ENCODE assay signal across 27 cellular contexts in the genomic region with DNA sequence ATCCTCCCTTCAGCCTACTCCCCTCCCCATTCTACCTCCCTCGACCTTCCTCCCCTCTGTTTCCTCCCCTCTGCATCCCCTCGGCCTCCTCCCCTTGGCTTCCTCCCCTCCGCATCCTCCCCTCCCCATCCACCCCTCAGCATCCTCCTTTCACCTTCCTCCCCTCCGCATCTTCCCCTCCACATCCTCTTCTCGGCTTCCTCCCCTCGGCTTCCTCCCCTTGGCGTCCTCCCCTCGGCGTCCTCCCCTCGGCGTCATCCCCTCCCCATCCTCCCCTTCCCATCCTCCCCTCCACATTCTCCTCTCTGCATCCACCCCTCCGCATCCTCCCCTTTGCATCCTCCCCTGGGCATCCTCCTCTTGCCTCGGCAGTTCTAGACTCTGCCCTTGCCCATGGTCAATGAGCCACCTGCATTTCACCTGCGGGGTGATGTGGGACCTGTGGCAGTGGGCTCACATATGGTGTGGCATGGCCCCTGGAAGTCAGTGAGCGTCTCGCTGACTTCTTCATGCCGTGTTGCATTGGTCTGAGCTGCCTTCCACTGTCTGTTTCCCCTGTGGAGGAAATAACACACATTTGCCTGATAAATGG.
DNase-seq lines count a peak whose midpoint lies in the region; ATAC-seq and TF ChIP-seq lines count a peak whose summit lies in the region.
"Had no signal": no experiment of that assay in that cellular context is flagged by ENCODE, and none has a peak within 500 bp of the region (broad histone marks: within the 10 kb centered on the region; RNA-seq: fewer than 3 reads in every experiment).

No MANE protein-coding gene starts in this region.

- intact Hi-C loops in spleen (cut with DNase I; ENCODE audit: low total_unique reads) = no loop called here

- peaks cover 31 to 63% of the 10 kb centered on the region in 2 donors for H3K27me3 Mint-ChIP-seq in effector memory CD8-positive, alpha-beta T cell
- H3K27me3 Mint-ChIP-seq: stimulated activated naive CD8-positive, alpha-beta T cell treated with anti-CD3 and anti-CD28 coated beads, Interleukin-15, amount 100 ng/mL, for 72 hours had no signal

- no peak overlapping the region for H3K4me3 Mint-ChIP-seq in effector memory CD8-positive, alpha-beta T cell
- H3K4me3 Mint-ChIP-seq: activated naive CD8-positive, alpha-beta T cell treated with anti-CD3 and anti-CD28 coated beads, Interleukin-2, amount 50 U/mL, for 24 hours; dendritic cell treated with granulocyte-macrophage colony-stimulating factor and Interleukin-4, amounts not matched to agents 40 ng/mL and 50 ng/mL, for 4 days; mesothelial cell of epicardium; stimulated activated naive CD8-positive, alpha-beta T cell treated with anti-CD3 and anti-CD28 coated beads, Interleukin-15, amount 100 ng/mL, for 72 hours had no signal

- H3K9me3 ChIP-seq in spleen = no peaks in the 10 kb centered on the region
- H3K9me3 ChIP-seq: A549, psoas muscle, vagina had no signal

- H3K4me1 ChIP-seq in spleen = peaks cover 0 to 27% (median 11%) of the 10 kb centered on the region in 6 donors
- H3K4me1 ChIP-seq: vagina had no signal

- peaks cover 2% of the 10 kb centered on the region for H3K36me3 Mint-ChIP-seq in effector memory CD8-positive, alpha-beta T cell (ENCODE audit: insufficient read depth)
- H3K36me3 Mint-ChIP-seq: mesothelial cell of epicardium, naive B cell had no signal

- no peaks in the 10 kb centered on the region for H3K36me3 ChIP-seq in spleen
- H3K36me3 ChIP-seq: vagina had no signal

- WGBS in spleen, 5 donors = 30 to 41% (median 31%) methylated on average over 17 of the region's 17 CpGs

- H3K4me3 ChIP-seq in spleen = no peak overlapping the region
- H3K4me3 ChIP-seq: A549, psoas muscle, SK-N-MC, vagina had no signal

- peak; percentile 61 for DNase-seq in activated effector memory CD4-positive, alpha-beta T cell treated with anti-CD3 and anti-CD28 coated beads, Interleukin-2, amount 50 U/mL, for 16 hours
- DNase-seq in activated effector memory CD4-positive, alpha-beta T cell treated with Interleukin-2 at 50 U/mL for 16 hours = no peak
- DNase-seq in GM20000 (ENCODE audit: low spot score) (peak; percentile 18), spleen (peak; percentile 51), foreskin melanocyte (no peak)
- no peak for DNase-seq in effector memory CD8-positive, alpha-beta T cell
- DNase-seq in effector CD8-positive, alpha-beta T cell (lab: John Stamatoyannopoulos, UW) = no peak
- DNase-seq in stimulated activated CD4-positive, alpha-beta T cell treated with anti-CD3 and anti-CD28 coated beads, Interleukin-4, amount 100 ng/mL, for 24 hours = no peak
- DNase-seq: activated CD4-positive, alpha-beta T cell treated with anti-CD3 and anti-CD28 coated beads for 4 hours; activated naive CD8-positive, alpha-beta T cell treated with anti-CD3 and anti-CD28 coated beads, Interleukin-2, amount 50 U/mL, for 24 hours; caudate nucleus; DMS153; HCEC 1CT; hypothalamus; Kasumi-1; naive B cell; NCI-H146; NCI-H510A; nucleus accumbens; OCI-M1; psoas muscle; stimulated activated naive CD8-positive, alpha-beta T cell treated with anti-CD3 and anti-CD28 coated beads, Interleukin-15, amount 100 ng/mL, for 72 hours had no signal

- TF ChIP-seq CTCF in GM20000 (IDR thresholded peaks at IDR 0.05; ENCODE audit: extremely low read depth, missing control alignments) = no peak
- no peak for TF ChIP-seq CTCF in spleen (IDR thresholded peaks at IDR 0.05 in 8 of 11, conservative IDR thresholded peaks at IDR 0.05 in 3 of 11)

- no peak overlapping the region for H3K27ac ChIP-seq in spleen
- H3K27ac ChIP-seq: A549, psoas muscle, SK-N-MC, vagina had no signal

- H3K27ac Mint-ChIP-seq in effector memory CD8-positive, alpha-beta T cell = peak overlapping the region; percentile 3 to 16
- H3K27ac Mint-ChIP-seq: activated naive CD8-positive, alpha-beta T cell treated with anti-CD3 and anti-CD28 coated beads, Interleukin-2, amount 50 U/mL, for 24 hours; dendritic cell treated with granulocyte-macrophage colony-stimulating factor and Interleukin-4, amounts not matched to agents 40 ng/mL and 50 ng/mL, for 4 days; mesothelial cell of epicardium; stimulated activated naive CD8-positive, alpha-beta T cell treated with anti-CD3 and anti-CD28 coated beads, Interleukin-15, amount 100 ng/mL, for 72 hours had no signal

- no peak for TF ChIP-seq POLR2A in spleen (IDR thresholded peaks at IDR 0.05)

- H3K4me1 Mint-ChIP-seq in effector memory CD8-positive, alpha-beta T cell (ENCODE audit: low read depth in 2 of 2) = peaks cover 3 to 5% of the 10 kb centered on the region in 2 donors
- H3K4me1 Mint-ChIP-seq: mesothelial cell of epicardium had no signal

- no peaks in the 10 kb centered on the region for H3K9me3 Mint-ChIP-seq in effector memory CD8-positive, alpha-beta T cell
- H3K9me3 Mint-ChIP-seq: activated naive CD8-positive, alpha-beta T cell treated with anti-CD3 and anti-CD28 coated beads, Interleukin-2, amount 50 U/mL, for 24 hours; dendritic cell treated with granulocyte-macrophage colony-stimulating factor and Interleukin-4, amounts not matched to agents 40 ng/mL and 50 ng/mL, for 4 days; mesothelial cell of epicardium; stimulated activated naive CD8-positive, alpha-beta T cell treated with anti-CD3 and anti-CD28 coated beads, Interleukin-15, amount 100 ng/mL, for 72 hours had no signal

- peaks cover 0 to 17% (median 0%) of the 10 kb centered on the region in 7 donors for H3K27me3 ChIP-seq in spleen (replicated peaks in 1 of 7)
- H3K27me3 ChIP-seq: vagina had no signal

- no peak for ATAC-seq in effector memory CD8-positive, alpha-beta T cell (replicated peaks)
- ATAC-seq: A549; activated naive CD8-positive, alpha-beta T cell treated with anti-CD3 and anti-CD28 coated beads, Interleukin-2, amount 50 U/mL, for 24 hours; psoas muscle; stimulated activated naive CD8-positive, alpha-beta T cell treated with anti-CD3 and anti-CD28 coated beads, Interleukin-15, amount 100 ng/mL, for 72 hours had no signal

Comparison
In these comparisons a context has a peak if more than half of its experiments do, and no peak if none do; other contexts are left out.
1. DNase-seq: peak in activated effector memory CD4-positive, alpha-beta T cell treated with anti-CD3 and anti-CD28 coated beads, Interleukin-2, amount 50 U/mL, for 16 hours (single experiment), GM20000 (single experiment) and spleen (single experiment); none in activated effector memory CD4-positive, alpha-beta T cell treated with Interleukin-2 at 50 U/mL for 16 hours (single experiment), effector memory CD8-positive, alpha-beta T cell (0 of 3), effector CD8-positive, alpha-beta T cell (single experiment), stimulated activated CD4-positive, alpha-beta T cell treated with anti-CD3 and anti-CD28 coated beads, Interleukin-4, amount 100 ng/mL, for 24 hours (single experiment) and foreskin melanocyte (single experiment).